Comparison of ENCODE assay signal across 10 cellular contexts in the genomic region with DNA sequence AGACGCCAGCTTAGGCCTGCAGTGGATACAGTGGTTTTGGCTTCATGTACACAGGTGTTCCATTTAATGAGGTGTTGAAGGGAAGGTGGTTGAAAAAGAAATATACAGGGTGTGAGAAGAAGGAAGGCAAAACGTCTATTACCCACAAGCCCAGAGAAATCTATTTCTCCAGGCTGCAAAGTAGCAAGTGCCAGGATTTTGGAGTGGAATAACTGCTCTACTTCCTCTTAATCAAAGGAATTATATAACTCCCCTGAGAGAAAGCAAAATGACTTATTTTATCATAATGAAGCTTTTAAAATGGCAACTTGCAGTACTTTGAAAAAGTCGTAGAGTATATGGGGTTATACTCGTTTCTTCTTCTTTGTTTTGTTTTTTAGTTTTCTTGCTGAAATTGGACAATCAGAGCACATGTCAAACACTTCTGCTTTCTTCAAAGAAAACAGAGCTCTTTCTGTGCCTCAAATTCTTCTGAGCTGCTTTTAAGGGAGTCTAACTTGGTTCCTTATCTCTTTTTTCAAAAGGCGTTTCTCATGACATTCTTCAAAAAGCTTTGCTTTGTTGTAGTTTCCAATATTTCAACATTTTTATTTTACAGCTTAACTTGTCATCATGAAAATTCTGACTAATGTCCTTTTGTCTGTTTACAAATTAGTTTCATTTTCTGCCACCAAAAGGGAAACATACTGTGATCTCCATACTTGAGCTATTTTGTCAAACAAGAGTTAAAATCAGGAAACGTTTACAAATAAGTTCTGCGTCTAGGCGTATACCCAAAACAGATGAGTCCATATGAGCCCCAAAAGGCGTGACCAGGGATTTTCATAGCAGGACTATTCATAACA.
DNase-seq lines count a peak whose midpoint lies in the region; ATAC-seq and TF ChIP-seq lines count a peak whose summit lies in the region.
"Had no signal": no experiment of that assay in that cellular context is flagged by ENCODE, and none has a peak within 500 bp of the region (broad histone marks: within the 10 kb centered on the region; RNA-seq: fewer than 3 reads in every experiment).

No MANE protein-coding gene starts in this region.

- H3K36me3 ChIP-seq in ACC112 (ENCODE audit: insufficient read depth, low read length) (no peaks in the 10 kb centered on the region), neural progenitor cell (no peaks in the 10 kb centered on the region)

- DNase-seq in NOMO-1 treated with DMSO at 0.1 percent for 48 hours (lab: John Stamatoyannopoulos, UW; ENCODE audit: unreplicated experiment): peak; percentile 46
- DNase-seq in fibroblast of the aortic adventitia (ENCODE audit: low read depth): peak; percentile 69
- no peak for DNase-seq in omental fat pad (ENCODE audit: low spot score)
- no peak for DNase-seq in neural progenitor cell (ENCODE audit: low spot score)
- no peak for DNase-seq in activated CD4-positive, CD25-positive, alpha-beta regulatory T cell treated with anti-CD3 and anti-CD28 coated beads, Interleukin-2, amount 50 U/mL, for 72 hours
- no peak for DNase-seq in cortex of kidney (lab: John Stamatoyannopoulos, UW)
- DNase-seq: NCI-H187 had no signal

- no peaks in the 10 kb centered on the region for H3K79me2 ChIP-seq in ACC112 (ENCODE audit: control insufficient read depth, insufficient read depth, low read length, unreplicated experiment)
- no peaks in the 10 kb centered on the region for H3K79me2 ChIP-seq in neural progenitor cell (ENCODE audit: low read depth)

- no peak overlapping the region for H3K4me2 ChIP-seq in neural progenitor cell
- H3K4me2 ChIP-seq: smooth muscle cell had no signal

- H3K27me3 Mint-ChIP-seq in neural progenitor cell (ENCODE audit: insufficient read depth, low read depth): no peaks in the 10 kb centered on the region

- H3K9me3 ChIP-seq in neural progenitor cell (ENCODE audit: low read depth): no peaks in the 10 kb centered on the region

- no peaks in the 10 kb centered on the region for H4K20me1 ChIP-seq in neural progenitor cell (ENCODE audit: low read depth)

- no peaks in the 10 kb centered on the region for H3K4me1 Mint-ChIP-seq in neural progenitor cell

- H3K4me3 ChIP-seq in ACC112 (ENCODE audit: low read depth, low read length) (peak overlapping the region; percentile 58), fibroblast of the aortic adventitia (ENCODE audit: low read depth, low read length) (no peak overlapping the region), neural progenitor cell (no peak overlapping the region)
- H3K4me3 ChIP-seq: smooth muscle cell had no signal

- H3K4me1 ChIP-seq in ACC112 (ENCODE audit: control insufficient read depth, insufficient read depth, low read length, unreplicated experiment) (peaks cover 20% of the 10 kb centered on the region), neural progenitor cell (no peaks in the 10 kb centered on the region)

- H3K9ac ChIP-seq in neural progenitor cell: no peak overlapping the region

- peaks cover 3% of the 10 kb centered on the region for H3K36me3 Mint-ChIP-seq in neural progenitor cell

- ATAC-seq in omental fat pad (ENCODE audit: low FRiP score) (peak; percentile 55), GM18861 (IDR thresholded peaks at IDR 0.05; ENCODE audit: unreplicated experiment) (no peak)

- H3K27me3 ChIP-seq in ACC112 (ENCODE audit: insufficient read depth, low read length): no peaks in the 10 kb centered on the region
- H3K27me3 ChIP-seq in neural progenitor cell: no peaks in the 10 kb centered on the region

- peaks cover 5% of the 10 kb centered on the region for H3F3A ChIP-seq in neural progenitor cell (ENCODE audit: low read depth)

- H3K9me3 Mint-ChIP-seq in neural progenitor cell: peaks cover 2% of the 10 kb centered on the region

- TF ChIP-seq CTCF in fibroblast of the aortic adventitia (IDR thresholded peaks at IDR 0.05; ENCODE audit: insufficient read depth, low read length) (no peak), omental fat pad (IDR thresholded peaks at IDR 0.05) (no peak), neural progenitor cell (IDR thresholded peaks at IDR 0.05) (no peak)

- no peak overlapping the region for H3K4me3 Mint-ChIP-seq in neural progenitor cell

- H3K27ac Mint-ChIP-seq in neural progenitor cell: no peak overlapping the region

- H2AFZ ChIP-seq in ACC112 (ENCODE audit: low read length, unreplicated experiment): peak overlapping the region; percentile 87
- no peak overlapping the region for H2AFZ ChIP-seq in neural progenitor cell (replicated peaks)

- H3K27ac ChIP-seq in ACC112 (ENCODE audit: low read depth, low read length): peak overlapping the region; percentile 70
- no peak overlapping the region for H3K27ac ChIP-seq in neural progenitor cell

Comparison
In these comparisons a context has a peak if more than half of its experiments do, and no peak if none do; other contexts are left out.
1. DNase-seq: peak in NOMO-1 treated with DMSO at 0.1 percent for 48 hours (single experiment) and fibroblast of the aortic adventitia (single experiment); none in omental fat pad (single experiment), neural progenitor cell (single experiment), activated CD4-positive, CD25-positive, alpha-beta regulatory T cell treated with anti-CD3 and anti-CD28 coated beads, Interleukin-2, amount 50 U/mL, for 72 hours (single experiment) and cortex of kidney (single experiment).